Comparison of ENCODE assay signal across 2 cellular contexts in the genomic region with DNA sequence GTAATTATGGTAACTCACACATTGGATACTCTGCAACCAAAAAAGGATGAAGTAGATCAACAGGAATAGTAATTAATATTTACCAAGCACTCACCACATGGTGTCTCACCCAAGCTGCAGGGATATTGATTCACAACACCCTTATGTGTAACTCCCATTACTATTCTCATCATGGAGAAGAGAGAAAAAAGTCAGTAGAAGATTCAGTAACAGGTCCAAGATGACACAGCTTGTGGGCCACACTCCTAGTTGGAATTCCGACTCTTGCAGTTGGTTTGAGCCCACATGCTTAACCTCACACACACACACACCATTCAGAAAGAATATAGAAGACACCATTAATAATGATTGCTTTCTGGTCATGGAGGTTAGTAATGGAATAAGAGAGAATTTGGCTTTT.
TF ChIP-seq lines count a peak whose summit lies in the region.

No MANE protein-coding gene starts in this region.

TF ChIP-seq in SK-N-SH, 30 proteins besides CTCF, POLR2A, EP300 and RAD21:
- TF ChIP-seq IRF3 (IDR thresholded peaks at IDR 0.05; ENCODE audit: low read depth, low read length), result no peak
- TF ChIP-seq FOXJ3 (CRISPR knock-in tag; IDR thresholded peaks at IDR 0.05), result no peak
- no peak for TF ChIP-seq RCOR1 (IDR thresholded peaks at IDR 0.05; ENCODE audit: low read length)
- TF ChIP-seq JUND (IDR thresholded peaks at IDR 0.05), result no peak
- no peak for TF ChIP-seq POLR2AphosphoS5 (IDR thresholded peaks at IDR 0.05; ENCODE audit: low read depth, low read length)
- TF ChIP-seq ELF1 (IDR thresholded peaks at IDR 0.05), result no peak
- no peak for TF ChIP-seq TCF12 (IDR thresholded peaks at IDR 0.05)
- no peak for TF ChIP-seq FOXM1 (IDR thresholded peaks at IDR 0.05; ENCODE audit: low read depth)
- no peak for TF ChIP-seq TAF1 (IDR thresholded peaks at IDR 0.05; ENCODE audit: borderline replicate concordance, low read depth, low read length)
- no peak for TF ChIP-seq PBX3 (IDR thresholded peaks at IDR 0.05)
- no peak for TF ChIP-seq ZBTB33 (IDR thresholded peaks at IDR 0.05; ENCODE audit: borderline replicate concordance, low read depth)
- TF ChIP-seq EZH2phosphoT487 (IDR thresholded peaks at IDR 0.05; ENCODE audit: borderline replicate concordance, low read depth), result no peak
- TF ChIP-seq USF2 (IDR thresholded peaks at IDR 0.05; ENCODE audit: borderline replicate concordance, low read depth, low read length), result no peak
- no peak for TF ChIP-seq YY1 (IDR thresholded peaks at IDR 0.05; ENCODE audit: low read depth)
- no peak for TF ChIP-seq FOSL2 (IDR thresholded peaks at IDR 0.05; ENCODE audit: borderline replicate concordance, low read depth)

TF ChIP-seq in SK-N-SH treated with all-trans-retinoic acid at 6 μM for 48 hours, 23 proteins besides CTCF, POLR2A, EP300 and RAD21 (continued from another document):
- TF ChIP-seq, protein P1, sequence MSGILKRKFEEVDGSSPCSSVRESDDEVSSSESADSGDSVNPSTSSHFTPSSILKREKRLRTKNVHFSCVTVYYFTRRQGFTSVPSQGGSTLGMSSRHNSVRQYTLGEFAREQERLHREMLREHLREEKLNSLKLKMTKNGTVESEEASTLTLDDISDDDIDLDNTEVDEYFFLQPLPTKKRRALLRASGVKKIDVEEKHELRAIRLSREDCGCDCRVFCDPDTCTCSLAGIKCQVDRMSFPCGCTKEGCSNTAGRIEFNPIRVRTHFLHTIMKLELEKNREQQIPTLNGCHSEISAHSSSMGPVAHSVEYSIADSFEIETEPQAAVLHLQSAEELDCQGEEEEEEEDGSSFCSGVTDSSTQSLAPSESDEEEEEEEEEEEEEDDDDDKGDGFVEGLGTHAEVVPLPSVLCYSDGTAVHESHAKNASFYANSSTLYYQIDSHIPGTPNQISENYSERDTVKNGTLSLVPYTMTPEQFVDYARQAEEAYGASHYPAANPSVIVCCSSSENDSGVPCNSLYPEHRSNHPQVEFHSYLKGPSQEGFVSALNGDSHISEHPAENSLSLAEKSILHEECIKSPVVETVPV (CRISPR knock-in tag; IDR thresholded peaks at IDR 0.05), result no peak
- no peak for TF ChIP-seq ZNF565 (CRISPR knock-in tag; conservative IDR thresholded peaks at IDR 0.05; ENCODE audit: low read depth)
- TF ChIP-seq PPARA (CRISPR knock-in tag; IDR thresholded peaks at IDR 0.05; ENCODE audit: borderline replicate concordance), result no peak
- no peak for TF ChIP-seq ESRRG (CRISPR knock-in tag; IDR thresholded peaks at IDR 0.05)
- no peak for TF ChIP-seq ZNF70 (CRISPR knock-in tag; IDR thresholded peaks at IDR 0.05)
- no peak for TF ChIP-seq GLIS3 (CRISPR knock-in tag; IDR thresholded peaks at IDR 0.05)
- no peak for TF ChIP-seq CREB5 (CRISPR knock-in tag; IDR thresholded peaks at IDR 0.05; ENCODE audit: low read depth)
- TF ChIP-seq PATZ1 (CRISPR knock-in tag; IDR thresholded peaks at IDR 0.05; ENCODE audit: borderline replicate concordance), result no peak
- no peak for TF ChIP-seq TCF4 (CRISPR knock-in tag; IDR thresholded peaks at IDR 0.05; ENCODE audit: borderline replicate concordance)
- no peak for TF ChIP-seq TOX (CRISPR knock-in tag; IDR thresholded peaks at IDR 0.05; ENCODE audit: borderline replicate concordance)
- TF ChIP-seq RARB (CRISPR knock-in tag; IDR thresholded peaks at IDR 0.05), result no peak
- TF ChIP-seq BACH2 (CRISPR knock-in tag; IDR thresholded peaks at IDR 0.05; ENCODE audit: borderline replicate concordance), result no peak
- TF ChIP-seq POU6F1 (CRISPR knock-in tag; IDR thresholded peaks at IDR 0.05; ENCODE audit: borderline replicate concordance, low read depth), result no peak
TF ChIP-seq in SK-N-SH treated with all-trans-retinoic acid at 6 μM for 48 hours: peak in this region for 0.
